ENCODE assay signal across 8 cellular contexts in genomic region chr7:117715784-117716445, GRCh38.
DNase-seq lines count a peak whose midpoint lies in the region; ATAC-seq, FAIRE-seq and TF ChIP-seq lines count a peak whose summit lies in the region.

No MANE protein-coding gene starts in this region.

- peaks cover 0 to 9% of the 10 kb centered on the region in 2 donors for H3K9me3 Mint-ChIP-seq in effector memory CD8-positive, alpha-beta T cell
- H3K9me3 Mint-ChIP-seq in activated CD8-positive, alpha-beta memory T cell treated with anti-CD3 and anti-CD28 coated beads, Interleukin-2, amount 10 ng/mL, durations not matched to agents 7 days and 5 days (ENCODE audit: low read depth): no peaks in the 10 kb centered on the region

- H3K36me3 ChIP-seq in K562 (ENCODE audit: control insufficient read depth, insufficient read depth, low read length) (no peaks in the 10 kb centered on the region), kidney epithelial cell (ENCODE audit: control insufficient read depth, insufficient read depth, low read length) (peaks cover 2% of the 10 kb centered on the region)

- TF ChIP-seq EP300 in K562 (IDR thresholded peaks at IDR 0.05; ENCODE audit: low read length): no peak

- H3K27ac Mint-ChIP-seq in effector memory CD8-positive, alpha-beta T cell: no peak overlapping the region
- no peak overlapping the region for H3K27ac Mint-ChIP-seq in activated CD8-positive, alpha-beta memory T cell treated with anti-CD3 and anti-CD28 coated beads, Interleukin-2, amount 10 ng/mL, durations not matched to agents 7 days and 5 days

- no peaks in the 10 kb centered on the region for H3K79me2 ChIP-seq in K562 (ENCODE audit: control insufficient read depth, insufficient read depth, low read length)

- H3K4me3 Mint-ChIP-seq in effector memory CD8-positive, alpha-beta T cell: no peak overlapping the region
- no peak overlapping the region for H3K4me3 Mint-ChIP-seq in activated CD8-positive, alpha-beta memory T cell treated with anti-CD3 and anti-CD28 coated beads, Interleukin-2, amount 10 ng/mL, durations not matched to agents 7 days and 5 days

- H3K36me3 Mint-ChIP-seq in effector memory CD8-positive, alpha-beta T cell (ENCODE audit: insufficient read depth): no peaks in the 10 kb centered on the region
- H3K36me3 Mint-ChIP-seq in activated CD8-positive, alpha-beta memory T cell treated with anti-CD3 and anti-CD28 coated beads, Interleukin-2, amount 10 ng/mL, durations not matched to agents 7 days and 5 days: no peaks in the 10 kb centered on the region

- no peak for TF ChIP-seq POLR2A in K562 (conservative IDR thresholded peaks at IDR 0.05)

- in situ Hi-C loops in K562 (cut with MboI): no loop called here

- no peaks in the 10 kb centered on the region for H3K9me3 ChIP-seq in K562 (replicated peaks; ENCODE audit: control insufficient read depth, insufficient read depth, low read depth, low read length)

- H2AFZ ChIP-seq in K562 (ENCODE audit: low read depth, low read length): no peak overlapping the region; the same call in 1 of the 2 replicates

- POLR2A ChIA-PET in K562 (lab: Yijun Ruan, JAX): interaction anchor here (1.1 kb wide), 1 partner anchor 10 kb away, joined by 3 read pairs; no protein-coding TSS in a partner anchor

- BruUV-seq in K562 (replicated peaks; lab: Mats Ljungman, UMichigan): no TSS peak

- peak; percentile 73 for FAIRE-seq in K562 (lab: Jason Lieb, UNC)

- CTCF ChIA-PET in K562 (lab: Yijun Ruan, JAX; ENCODE audit: low intra/inter-chr PET ratio): interaction anchor here (0.6 to 0.7 kb wide), 2 partner anchors 242 to 257 kb away, joined by 3 to 5 read pairs; no protein-coding TSS in a partner anchor
- CTCF ChIA-PET in activated CD8-positive, alpha-beta memory T cell treated with anti-CD3 and anti-CD28 coated beads, Interleukin-2, amount 10 ng/mL, durations not matched to agents 7 days and 5 days (lab: Charles Lee): interaction anchor here (1.0 to 1.6 kb wide), 4 partner anchors 11 to 260 kb away, joined by 3 to 5 read pairs (median 3); no protein-coding TSS in a partner anchor

- no peak overlapping the region for H3K4me2 ChIP-seq in K562 (ENCODE audit: insufficient read depth, low read length)

- DNase-seq in DMS153 (lab: John Stamatoyannopoulos, UW): peak; percentile 62
- DNase-seq in GM19238 (ENCODE audit: insufficient read length, low spot score): peak; percentile 5
- DNase-seq in NCI-H2196 treated with DMSO at 0.1 percent for 48 hours (lab: John Stamatoyannopoulos, UW; ENCODE audit: unreplicated experiment): peak; percentile 67
- peak in 3 of 4 experiments; percentile 29 to 38 (median 31) for DNase-seq in K562 (ENCODE audit: extremely low read depth in 1 of 4, low spot score in 3 of 4)
- peak; percentile 52 for DNase-seq in kidney epithelial cell (ENCODE audit: low read depth)
- no peak for DNase-seq in effector memory CD8-positive, alpha-beta T cell
- no peak for DNase-seq in activated CD8-positive, alpha-beta memory T cell treated with anti-CD3 and anti-CD28 coated beads, Interleukin-2, amount 10 ng/mL, durations not matched to agents 7 days and 5 days

- no peak overlapping the region for H3K27ac ChIP-seq in K562 (ENCODE audit: extremely low read depth, low read depth, low read length)

- TF ChIP-seq RAD21 in K562 (CRISPR knock-in tag; conservative IDR thresholded peaks at IDR 0.05 in 1 of 2, IDR thresholded peaks at IDR 0.05 in 1 of 2): peak; percentile 59 to 60

- H3K4me3 ChIP-seq in K562: no peak overlapping the region
- H3K4me3 ChIP-seq in kidney epithelial cell (ENCODE audit: low read depth, low read length): no peak overlapping the region

- H3K9me1 ChIP-seq in K562 (ENCODE audit: control insufficient read depth, insufficient read depth, low read length): no peaks in the 10 kb centered on the region

- H3K4me1 ChIP-seq in K562 (replicated peaks in 1 of 2; ENCODE audit: control insufficient read depth in 2 of 2, insufficient read depth in 2 of 2, low read length in 2 of 2): no peaks in the 10 kb centered on the region; a peak in 1 of 5 replicates

- WGBS in K562 (ENCODE audit: insufficient coverage, low coverage, missing lambda C conversion rate): 2% methylated on average over 3 of the region's 3 CpGs

- H3K4me1 Mint-ChIP-seq in effector memory CD8-positive, alpha-beta T cell (ENCODE audit: low read depth in 2 of 2): no peaks in the 10 kb centered on the region
- H3K4me1 Mint-ChIP-seq in activated CD8-positive, alpha-beta memory T cell treated with anti-CD3 and anti-CD28 coated beads, Interleukin-2, amount 10 ng/mL, durations not matched to agents 7 days and 5 days: peaks cover 6% of the 10 kb centered on the region

- TF ChIP-seq CTCF in K562 (IDR thresholded peaks at IDR 0.05 in 2 of 3, conservative IDR thresholded peaks at IDR 0.05 in 1 of 3; ENCODE audit: insufficient read depth in 2 of 3, low read depth in 1 of 3, low read length in 3 of 3): peak; percentile 38 to 63 (median 47)
- peak; percentile 65 for TF ChIP-seq CTCF in kidney epithelial cell (IDR thresholded peaks at IDR 0.05; ENCODE audit: insufficient read depth, low read length, poor library complexity, severe bottlenecking)

- ATAC-seq in HG03175 (IDR thresholded peaks at IDR 0.05; ENCODE audit: unreplicated experiment) (peak; percentile 74), K562 (peak; percentile 75)
- no peak for ATAC-seq in effector memory CD8-positive, alpha-beta T cell (replicated peaks)
- ATAC-seq in activated CD8-positive, alpha-beta memory T cell treated with anti-CD3 and anti-CD28 coated beads, Interleukin-2, amount 10 ng/mL, durations not matched to agents 7 days and 5 days: no peak

- no peaks in the 10 kb centered on the region for H4K20me1 ChIP-seq in K562 (replicated peaks; ENCODE audit: control insufficient read depth, insufficient read depth, low read length)

- H3K27me3 ChIP-seq in K562 (ENCODE audit: control insufficient read depth in 2 of 2, insufficient read depth in 2 of 2, low read length in 2 of 2) (peaks cover 0 to 3% of the 10 kb centered on the region in 2 experiments; a peak in 2 of 5 replicates), kidney epithelial cell (ENCODE audit: control insufficient read depth, insufficient read depth, low read length) (no peaks in the 10 kb centered on the region)

- H3K9ac ChIP-seq in K562 (ENCODE audit: insufficient read depth in 1 of 2, low read depth in 2 of 2, low read length in 2 of 2): no peak overlapping the region

- intact Hi-C loops in K562 (cut with micrococcal nuclease): loop anchor here (5.0 to 10.0 kb wide), 2 partner anchors 259 to 311 kb away; no protein-coding TSS in a partner anchor

- H3K27me3 Mint-ChIP-seq in effector memory CD8-positive, alpha-beta T cell: peaks cover 0 to 9% of the 10 kb centered on the region in 2 donors
- H3K27me3 Mint-ChIP-seq in activated CD8-positive, alpha-beta memory T cell treated with anti-CD3 and anti-CD28 coated beads, Interleukin-2, amount 10 ng/mL, durations not matched to agents 7 days and 5 days: no peaks in the 10 kb centered on the region

TF ChIP-seq in K562, 482 proteins besides CTCF, POLR2A, EP300 and RAD21 (continues in another document):
- TF ChIP-seq ZNF24 (IDR thresholded peaks at IDR 0.05) (no peak), MEIS2 (IDR thresholded peaks at IDR 0.05; ENCODE audit: partially characterized antibody) (no peak), STAT6 (CRISPR knock-in tag; IDR thresholded peaks at IDR 0.05) (no peak), ZNF445 (CRISPR knock-in tag; IDR thresholded peaks at IDR 0.05; ENCODE audit: low read depth) (no peak), SMC3 (conservative IDR thresholded peaks at IDR 0.05; ENCODE audit: insufficient read depth, low read depth, low read length) (peak; percentile 42; the same call in 1 of the 2 replicates)

Comparison
In these comparisons a context has a peak if more than half of its experiments do, and no peak if none do; other contexts are left out.
1. DNase-seq: peak in DMS153 (single experiment), GM19238 (single experiment), NCI-H2196 treated with DMSO at 0.1 percent for 48 hours (single experiment), K562 (3 of 4) and kidney epithelial cell (single experiment); none in effector memory CD8-positive, alpha-beta T cell (0 of 3) and activated CD8-positive, alpha-beta memory T cell treated with anti-CD3 and anti-CD28 coated beads, Interleukin-2, amount 10 ng/mL, durations not matched to agents 7 days and 5 days (single experiment).
2. ATAC-seq: peak in HG03175 (single experiment) and K562 (single experiment); none in effector memory CD8-positive, alpha-beta T cell (single experiment) and activated CD8-positive, alpha-beta memory T cell treated with anti-CD3 and anti-CD28 coated beads, Interleukin-2, amount 10 ng/mL, durations not matched to agents 7 days and 5 days (single experiment).